ENCODE assay signal across 8 cellular contexts in genomic region chr6:154302111-154302752, GRCh38. TPM values are rescaled to one million over a fixed set of nuclear protein-coding genes. Genes with fewer than 3 reads are reported as not detected.
A peak's percentile ranks its signal among the peaks of the same experiment; 100 is the strongest.
DNase-seq lines count a peak whose midpoint lies in the region; ATAC-seq, FAIRE-seq and TF ChIP-seq lines count a peak whose summit lies in the region.

No MANE protein-coding gene starts in this region.

- no peak overlapping the region for H3K4me3 ChIP-seq in bronchial epithelial cell (ENCODE audit: low read depth, low read length)
- H3K4me3 ChIP-seq in tibial artery = no peak overlapping the region

- FAIRE-seq in bronchial epithelial cell (lab: Jason Lieb, UNC) = no peak

- no peak overlapping the region for H3K27ac ChIP-seq in tibial artery

- peak; percentile 91 for ATAC-seq in HG02642 (IDR thresholded peaks at IDR 0.05; ENCODE audit: poor library complexity, unreplicated experiment)
- ATAC-seq in stimulated activated memory B cell treated with anti-CD40 and anti-IgM and Interleukin-4, amounts not matched to agents 10 μg/mL and 1 μg/mL and 100 μg/mL, for 72 hours = peak; percentile 83

- H3K4me3 Mint-ChIP-seq in stimulated activated memory B cell treated with anti-CD40 and anti-IgM and Interleukin-4, amounts not matched to agents 10 μg/mL and 1 μg/mL and 100 μg/mL, for 72 hours = no peak overlapping the region

- no peak overlapping the region for H3K27ac Mint-ChIP-seq in stimulated activated memory B cell treated with anti-CD40 and anti-IgM and Interleukin-4, amounts not matched to agents 10 μg/mL and 1 μg/mL and 100 μg/mL, for 72 hours

- no peak for TF ChIP-seq CTCF in bronchial epithelial cell (IDR thresholded peaks at IDR 0.05; ENCODE audit: insufficient read depth, low read length, severe bottlenecking)
- no peak for TF ChIP-seq CTCF in tibial artery (IDR thresholded peaks at IDR 0.05)

- peaks cover 34% of the 10 kb centered on the region for H3K4me1 Mint-ChIP-seq in stimulated activated memory B cell treated with anti-CD40 and anti-IgM and Interleukin-4, amounts not matched to agents 10 μg/mL and 1 μg/mL and 100 μg/mL, for 72 hours

- intact Hi-C loops in tibial artery (cut with DNase I; ENCODE audit: low total_unique reads) = no loop called here

- no peaks in the 10 kb centered on the region for H3K36me3 Mint-ChIP-seq in stimulated activated memory B cell treated with anti-CD40 and anti-IgM and Interleukin-4, amounts not matched to agents 10 μg/mL and 1 μg/mL and 100 μg/mL, for 72 hours

- peak; percentile 7 to 30 (median 14) for DNase-seq in stimulated activated CD4-positive, alpha-beta T cell treated with anti-CD3 and anti-CD28 coated beads, Interleukin-12 subunit alpha, Interleukin-12 subunit beta, amount 100 ng/mL, for 48 hours (ENCODE audit: low read depth in 2 of 3, low spot score in 1 of 3)
- DNase-seq in stimulated activated CD4-positive, alpha-beta T cell treated with anti-CD3 and anti-CD28 coated beads, Interleukin-12 subunit alpha, Interleukin-12 subunit beta, amount 100 ng/mL, for 4 hours = no peak
- DNase-seq in NAMALWA (ENCODE audit: low spot score) (peak; percentile 72), bronchial epithelial cell (ENCODE audit: low read depth) (peak; percentile 56), NCI-H345 (lab: John Stamatoyannopoulos, UW) (no peak), tibial artery (no peak)

- H3K27me3 ChIP-seq in bronchial epithelial cell (ENCODE audit: control insufficient read depth, insufficient read depth, low read length) (no peaks in the 10 kb centered on the region), tibial artery (no peaks in the 10 kb centered on the region)

- no peaks in the 10 kb centered on the region for H3K27me3 Mint-ChIP-seq in stimulated activated memory B cell treated with anti-CD40 and anti-IgM and Interleukin-4, amounts not matched to agents 10 μg/mL and 1 μg/mL and 100 μg/mL, for 72 hours

- peaks cover 0 to 13% (median 7%) of the 10 kb centered on the region in 4 donors for H3K4me1 ChIP-seq in tibial artery

- H3K36me3 ChIP-seq in bronchial epithelial cell (ENCODE audit: control insufficient read depth, insufficient read depth, low read length) (no peaks in the 10 kb centered on the region), tibial artery (no peaks in the 10 kb centered on the region)

- H3K9me3 ChIP-seq in tibial artery = no peaks in the 10 kb centered on the region

- peaks cover 1% of the 10 kb centered on the region for H3K9me3 Mint-ChIP-seq in stimulated activated memory B cell treated with anti-CD40 and anti-IgM and Interleukin-4, amounts not matched to agents 10 μg/mL and 1 μg/mL and 100 μg/mL, for 72 hours

RNA-seq across cellular contexts. Expression of gene IPCEF1, which starts 54.4 kb away (rescaled TPM):
- total RNA-seq in bronchial epithelial cell = under 0.01 and 0.26 TPM in 2 replicates

Comparison
In these comparisons a context has a peak if more than half of its experiments do, and no peak if none do; other contexts are left out.
1. DNase-seq: peak in stimulated activated CD4-positive, alpha-beta T cell treated with anti-CD3 and anti-CD28 coated beads, Interleukin-12 subunit alpha, Interleukin-12 subunit beta, amount 100 ng/mL, for 48 hours (3 of 3), NAMALWA (single experiment) and bronchial epithelial cell (single experiment); none in stimulated activated CD4-positive, alpha-beta T cell treated with anti-CD3 and anti-CD28 coated beads, Interleukin-12 subunit alpha, Interleukin-12 subunit beta, amount 100 ng/mL, for 4 hours (single experiment), NCI-H345 (single experiment) and tibial artery (0 of 2).